ENCODE assay signal across 1 cellular context in the genomic region with DNA sequence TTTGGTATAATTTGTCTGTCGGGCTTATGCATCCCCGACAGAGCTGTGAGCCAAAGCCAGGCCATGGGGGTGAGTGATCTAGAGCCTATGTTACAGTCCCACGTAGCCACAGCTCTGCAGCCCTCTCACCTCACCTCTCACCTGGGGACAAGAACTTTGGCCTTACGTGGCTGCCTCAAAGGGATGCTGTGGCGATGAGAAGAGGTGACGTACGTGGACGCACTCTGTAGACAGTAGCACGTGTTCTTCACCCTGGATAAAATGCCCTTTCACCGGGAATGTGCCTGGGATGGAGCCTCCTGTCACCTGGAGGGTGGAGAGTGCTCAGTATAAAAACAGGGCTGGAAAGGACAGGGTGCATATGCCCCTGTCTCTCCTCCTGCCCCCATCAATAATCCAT.
TF ChIP-seq lines count a peak whose summit lies in the region.

No MANE protein-coding gene starts in this region.

TF ChIP-seq in endothelial cell of umbilical vein, 7 proteins besides CTCF, POLR2A, EP300 and RAD21:
- TF ChIP-seq POLR2AphosphoS5 (IDR thresholded peaks at IDR 0.05; ENCODE audit: insufficient read depth, low read depth, low read length), result no peak
- TF ChIP-seq, protein P1, sequence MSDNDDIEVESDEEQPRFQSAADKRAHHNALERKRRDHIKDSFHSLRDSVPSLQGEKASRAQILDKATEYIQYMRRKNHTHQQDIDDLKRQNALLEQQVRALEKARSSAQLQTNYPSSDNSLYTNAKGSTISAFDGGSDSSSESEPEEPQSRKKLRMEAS (IDR thresholded peaks at IDR 0.05; ENCODE audit: insufficient read depth, insufficient read length), result no peak
- TF ChIP-seq JUN (IDR thresholded peaks at IDR 0.05; ENCODE audit: borderline replicate concordance, insufficient read depth, insufficient read length, low read depth), result no peak
- TF ChIP-seq FOS (IDR thresholded peaks at IDR 0.05; ENCODE audit: borderline replicate concordance, insufficient read depth, low read length), result no peak
- no peak for TF ChIP-seq MYC (IDR thresholded peaks at IDR 0.05; ENCODE audit: low read depth, low read length)
- TF ChIP-seq EZH2 (IDR thresholded peaks at IDR 0.05; ENCODE audit: borderline replicate concordance, low read depth, low read length, severe bottlenecking), result no peak
- TF ChIP-seq GATA2 (IDR thresholded peaks at IDR 0.05; ENCODE audit: insufficient read depth, insufficient read length, low read depth, low read length), result no peak
